4 cellular contexts compared by ENCODE assay signal in genomic region chr9:105991-106390, GRCh38. TPM values are rescaled to one million over a fixed set of nuclear protein-coding genes. Genes with fewer than 3 reads are reported as not detected.
"Had no signal": no experiment of that assay in that cellular context is flagged by ENCODE, and none has a peak within 500 bp of the region (broad histone marks: within the 10 kb centered on the region; RNA-seq: fewer than 3 reads in every experiment).

No MANE protein-coding gene starts in this region.

RNA-seq across cellular contexts. Expression of gene FOXD4, which starts 12.2 kb away (rescaled TPM):
- total RNA-seq: activated naive CD4-positive, alpha-beta T cell treated with anti-CD3 and anti-CD28 coated beads for 36 hours; activated T-helper 2 cell treated with anti-CD3 and anti-CD28 coated beads, Interferon-gamma antibody, Interleukin-2, Interleukin-4, amounts not matched to agents 10 μg/mL and 5 μg/mL and 100 μg/mL, durations not matched to agents 14 hours and 24 hours and 36 hours; ascending aorta; cardiac septum had no signal
